ENCODE assay signal across 10 cellular contexts in the genomic region with DNA sequence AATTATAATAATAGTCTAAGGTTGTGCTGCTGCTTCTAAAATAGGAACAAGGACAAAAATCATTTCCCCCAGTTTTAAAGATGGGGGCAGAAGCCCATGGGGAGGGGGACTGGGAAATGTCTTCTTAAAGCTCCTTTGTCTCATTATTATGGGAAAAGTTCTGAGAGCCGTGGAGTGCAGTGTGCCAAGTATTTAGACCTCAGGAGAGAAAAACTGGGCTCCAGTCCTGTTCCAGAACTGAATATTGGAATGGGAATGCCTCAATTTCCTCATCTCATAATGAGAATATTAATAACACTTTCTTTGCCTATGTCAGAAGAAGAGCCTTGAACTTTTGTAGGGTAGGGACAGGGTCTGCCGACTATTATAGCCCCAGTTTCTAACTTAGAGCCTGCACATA. TPM values are rescaled to one million over a fixed set of nuclear protein-coding genes. Genes with fewer than 3 reads are reported as not detected.
DNase-seq lines count a peak whose midpoint lies in the region; ATAC-seq and TF ChIP-seq lines count a peak whose summit lies in the region.
"Had no signal": no experiment of that assay in that cellular context is flagged by ENCODE, and none has a peak within 500 bp of the region (broad histone marks: within the 10 kb centered on the region; RNA-seq: fewer than 3 reads in every experiment).

No MANE protein-coding gene starts in this region.

- TF ChIP-seq POLR2A in thyroid gland (IDR thresholded peaks at IDR 0.05): no peak

- H4K8ac ChIP-seq in mesenchymal stem cell (ENCODE audit: low read length): no peak overlapping the region

- H2AK5ac ChIP-seq in mesenchymal stem cell (ENCODE audit: low read length, severe bottlenecking): no peak overlapping the region

- H3K36me3 Mint-ChIP-seq in activated T-cell treated with anti-CD3 and anti-CD28 coated beads, Interleukin-2, amount 50 U/mL, for 4 hours (ENCODE audit: insufficient read depth): no peaks in the 10 kb centered on the region
- H3K36me3 Mint-ChIP-seq in activated CD8-positive, alpha-beta T cell treated with anti-CD3 and anti-CD28 coated beads for 36 hours (ENCODE audit: low read depth): no peaks in the 10 kb centered on the region

- intact Hi-C loops in activated CD8-positive, alpha-beta T cell treated with anti-CD3 and anti-CD28 coated beads for 36 hours (cut with micrococcal nuclease): loop anchor here (2.0 kb wide), 2 partner anchors 29 to 41 kb away; a partner anchor contains a TSS
- intact Hi-C loops in thyroid gland (cut with DNase I): loop anchor here (5.0 kb wide), 1 partner anchor 45 kb away; no protein-coding TSS in a partner anchor

- H3K4me1 Mint-ChIP-seq in activated T-cell treated with anti-CD3 and anti-CD28 coated beads, Interleukin-2, amount 50 U/mL, for 4 hours (ENCODE audit: low read depth): peaks cover 31% of the 10 kb centered on the region
- H3K4me1 Mint-ChIP-seq in activated CD8-positive, alpha-beta T cell treated with anti-CD3 and anti-CD28 coated beads for 36 hours (ENCODE audit: low read depth): peaks cover 39% of the 10 kb centered on the region

- H3K79me1 ChIP-seq in mesenchymal stem cell (replicated peaks; ENCODE audit: low read length, poor library complexity, severe bottlenecking): no peaks in the 10 kb centered on the region

- POLR2A ChIA-PET in activated CD8-positive, alpha-beta T cell treated with anti-CD3 and anti-CD28 coated beads for 36 hours (lab: Charles Lee): interaction anchor here (0.6 to 3.1 kb wide), 7 partner anchors 9 to 42 kb away, joined by 3 to 19 read pairs (median 6); a partner anchor contains a TSS

- no peak overlapping the region for H3K23ac ChIP-seq in mesenchymal stem cell (ENCODE audit: low read length in 2 of 2)

- no peak overlapping the region for H2AFZ ChIP-seq in mesenchymal stem cell (ENCODE audit: low read depth, low read length)

- H3K27me3 ChIP-seq in mesenchymal stem cell (ENCODE audit: control insufficient read depth in 1 of 2, insufficient read depth in 1 of 2, low read length in 2 of 2) (no peaks in the 10 kb centered on the region), thyroid gland (no peaks in the 10 kb centered on the region), H7 (ENCODE audit: control insufficient read depth, insufficient read depth, low read length) (no peaks in the 10 kb centered on the region)
- H3K27me3 ChIP-seq: SJSA1 had no signal

- H3K4me1 ChIP-seq in mesenchymal stem cell (ENCODE audit: control insufficient read depth, insufficient read depth, low read depth, low read length): peaks cover 4% of the 10 kb centered on the region
- H3K4me1 ChIP-seq in thyroid gland: peaks cover 0 to 11% of the 10 kb centered on the region in 2 donors

- H3K18ac ChIP-seq in mesenchymal stem cell (ENCODE audit: low read depth in 1 of 2, low read length in 2 of 2): no peak overlapping the region

- H2BK120ac ChIP-seq in mesenchymal stem cell (ENCODE audit: low read depth, low read length): no peak overlapping the region

- H3K9me3 ChIP-seq in mesenchymal stem cell (ENCODE audit: control insufficient read depth, low read length) (no peaks in the 10 kb centered on the region), thyroid gland (no peaks in the 10 kb centered on the region)
- H3K9me3 ChIP-seq: SJSA1 had no signal

- TF ChIP-seq CTCF in activated CD8-positive, alpha-beta T cell treated with anti-CD3 and anti-CD28 coated beads for 36 hours (IDR thresholded peaks at IDR 0.05): no peak
- no peak for TF ChIP-seq CTCF in thyroid gland (IDR thresholded peaks at IDR 0.05)

- H3K9me3 Mint-ChIP-seq in activated T-cell treated with anti-CD3 and anti-CD28 coated beads, Interleukin-2, amount 50 U/mL, for 4 hours: peaks cover 4% of the 10 kb centered on the region
- H3K9me3 Mint-ChIP-seq in activated CD8-positive, alpha-beta T cell treated with anti-CD3 and anti-CD28 coated beads for 36 hours: peaks cover 4% of the 10 kb centered on the region
- H3K9me3 Mint-ChIP-seq: activated T-helper 2 cell treated with anti-CD3 and anti-CD28 coated beads, Interferon-gamma antibody, Interleukin-2, Interleukin-4, amounts not matched to agents 10 μg/mL and 5 μg/mL and 100 μg/mL, durations not matched to agents 14 hours and 24 hours and 36 hours had no signal

- ATAC-seq in activated T-cell treated with anti-CD3 and anti-CD28 coated beads, Interleukin-2, amount 50 U/mL, for 4 hours: no peak
- ATAC-seq in activated CD8-positive, alpha-beta T cell treated with anti-CD3 and anti-CD28 coated beads for 36 hours: no peak
- ATAC-seq in HG03045 (IDR thresholded peaks at IDR 0.05; ENCODE audit: unreplicated experiment): no peak

- H2BK15ac ChIP-seq in mesenchymal stem cell (ENCODE audit: low read depth, poor library complexity, severe bottlenecking): no peak overlapping the region

- H3K4me3 ChIP-seq in mesenchymal stem cell (ENCODE audit: insufficient read depth in 1 of 2, low read depth in 1 of 2, low read length in 2 of 2) (peak overlapping the region in 1 of 2 experiments; percentile 82), thyroid gland (replicated peaks in 1 of 3) (no peak overlapping the region), H7 (ENCODE audit: insufficient read depth, low read depth, low read length) (no peak overlapping the region)

- no peak overlapping the region for H3K4me2 ChIP-seq in mesenchymal stem cell (ENCODE audit: low read length, poor library complexity, severe bottlenecking)

- peak overlapping the region; percentile 91 for H3K9ac ChIP-seq in mesenchymal stem cell (ENCODE audit: low read length)

- CTCF ChIA-PET in activated CD8-positive, alpha-beta T cell treated with anti-CD3 and anti-CD28 coated beads for 36 hours (lab: Charles Lee): interaction anchor here (0.9 to 3.4 kb wide), 9 partner anchors 9 to 112 kb away, joined by 3 to 17 read pairs (median 6); no protein-coding TSS in a partner anchor

- no peak overlapping the region for H2BK12ac ChIP-seq in mesenchymal stem cell (ENCODE audit: low read length in 2 of 2)

- no peak overlapping the region for H3K4ac ChIP-seq in mesenchymal stem cell (ENCODE audit: low read depth in 1 of 2, low read length in 2 of 2)

- no peaks in the 10 kb centered on the region for H3K27me3 Mint-ChIP-seq in activated T-cell treated with anti-CD3 and anti-CD28 coated beads, Interleukin-2, amount 50 U/mL, for 4 hours (ENCODE audit: low read depth)
- H3K27me3 Mint-ChIP-seq in activated CD8-positive, alpha-beta T cell treated with anti-CD3 and anti-CD28 coated beads for 36 hours: no peaks in the 10 kb centered on the region

- H3K27ac ChIP-seq in mesenchymal stem cell (ENCODE audit: low read length, poor library complexity, severe bottlenecking) (no peak overlapping the region), thyroid gland (peak overlapping the region in 2 of 3 donors; percentile 51 to 69)

- no peak overlapping the region for H3K14ac ChIP-seq in mesenchymal stem cell (ENCODE audit: low read length in 2 of 2)

- H3K27ac Mint-ChIP-seq in activated CD8-positive, alpha-beta T cell treated with anti-CD3 and anti-CD28 coated beads for 36 hours: no peak overlapping the region

- no peak overlapping the region for H2BK5ac ChIP-seq in mesenchymal stem cell (ENCODE audit: low read depth, low read length, poor library complexity, severe bottlenecking)

- no peak for DNase-seq in activated T-cell treated with anti-CD3 and anti-CD28 coated beads, Interleukin-2, amount 50 U/mL, for 4 hours
- no peak for DNase-seq in activated T-cell treated with anti-CD3 and anti-CD28 coated beads, Interleukin-2, amount 50 U/mL, for 48 hours
- no peak for DNase-seq in activated CD8-positive, alpha-beta T cell treated with anti-CD3 and anti-CD28 coated beads for 36 hours
- DNase-seq in mesenchymal stem cell (no peak), thyroid gland (no peak), DMS153 treated with DMSO at 0.1 percent for 48 hours (lab: John Stamatoyannopoulos, UW; ENCODE audit: unreplicated experiment) (no peak), H7 (no peak)

- peak overlapping the region; percentile 77 for H3K4me3 Mint-ChIP-seq in activated T-cell treated with anti-CD3 and anti-CD28 coated beads, Interleukin-2, amount 50 U/mL, for 4 hours
- H3K4me3 Mint-ChIP-seq in activated CD8-positive, alpha-beta T cell treated with anti-CD3 and anti-CD28 coated beads for 36 hours: peak overlapping the region; percentile 86

- 88% methylated on average over 2 of the region's 2 CpGs for WGBS in mesenchymal stem cell
- WGBS in thyroid gland, 2 donors: 74 to 79% methylated on average over 2 of the region's 2 CpGs

- no peak overlapping the region for H4K91ac ChIP-seq in mesenchymal stem cell (ENCODE audit: low read length)

- H3K36me3 ChIP-seq in mesenchymal stem cell (ENCODE audit: control insufficient read depth in 1 of 2, insufficient read depth in 2 of 2, low read depth in 1 of 2, low read length in 2 of 2): no peaks in the 10 kb centered on the region
- H3K36me3 ChIP-seq in thyroid gland: no peaks in the 10 kb centered on the region
- no peaks in the 10 kb centered on the region for H3K36me3 ChIP-seq in H7 (replicated peaks; ENCODE audit: control insufficient read depth, insufficient read depth, low read length)
- H3K36me3 ChIP-seq: SJSA1 had no signal

RNA-seq across cellular contexts. Expression of a gene that starts 40.9 kb away (rescaled TPM):
- 10 to 100 TPM; 14.8 to 27.2 (median 16.8) TPM for total RNA-seq in activated T-cell treated with anti-CD3 and anti-CD28 coated beads, Interleukin-2, amount 50 U/mL, for 4 hours
- total RNA-seq in activated CD8-positive, alpha-beta T cell treated with anti-CD3 and anti-CD28 coated beads for 36 hours: 10 to 100 TPM; 35.4 to 41.3 TPM
- polyA plus RNA-seq in mesenchymal stem cell (2013, experiment 1 of 2): 11.5 TPM
- polyA plus RNA-seq in mesenchymal stem cell (2013, experiment 2 of 2): 9.7 TPM
- 10 to 100 TPM in 3 of 4 donors, 1 to 10 TPM in 1; 9.2 to 21.2 (median 14.7) TPM for total RNA-seq in thyroid gland
- total RNA-seq in H7 (2014; rRNA removed; shearing (Covaris generic)): 15.0 and 19.2 TPM in 2 replicates
